In the genomic region with DNA sequence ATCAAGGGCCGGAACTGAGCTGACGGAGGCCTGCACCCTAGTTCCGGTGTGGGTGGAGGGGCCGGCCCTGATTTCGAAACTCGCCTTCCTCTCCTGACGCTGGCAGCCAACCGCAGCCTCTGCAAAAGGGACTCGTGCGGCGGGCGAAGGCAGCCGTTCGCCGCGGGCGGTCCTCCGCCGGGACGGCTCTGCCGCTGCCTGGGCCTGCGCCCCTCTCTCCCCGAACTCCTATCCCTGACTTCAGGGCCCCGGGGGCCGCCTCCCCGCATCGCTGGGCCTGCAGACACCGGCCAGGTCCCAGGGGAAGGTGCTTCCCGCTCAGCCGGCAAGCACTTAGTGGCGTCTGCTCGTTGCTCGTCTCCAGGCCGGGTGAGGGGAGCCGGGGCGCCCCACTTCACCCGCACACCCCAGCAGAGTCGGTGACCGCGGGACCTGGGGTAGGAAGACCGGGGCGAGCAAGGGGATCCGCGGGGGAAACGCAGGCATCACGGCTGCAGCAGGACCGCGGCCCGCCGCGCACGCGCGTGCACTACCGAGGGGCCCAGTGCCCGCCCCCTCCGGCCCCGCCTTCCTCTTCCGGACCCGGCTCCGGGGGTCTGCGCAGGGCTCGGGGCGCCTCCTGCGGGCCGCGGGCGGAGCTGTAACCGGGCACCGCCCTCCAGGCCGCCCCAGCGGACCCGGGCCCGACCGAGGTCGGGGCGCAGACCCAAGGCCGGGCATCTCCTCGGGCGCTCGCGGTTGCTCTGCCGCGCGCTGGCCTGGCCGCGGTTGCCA, we compare ENCODE assay signal across 1 cellular context.
TF ChIP-seq lines count a peak whose summit lies in the region.

No MANE protein-coding gene starts in this region.

TF ChIP-seq in HCT116, 20 proteins besides CTCF, POLR2A, EP300 and RAD21 (continued from another document):
- TF ChIP-seq, protein P1, sequence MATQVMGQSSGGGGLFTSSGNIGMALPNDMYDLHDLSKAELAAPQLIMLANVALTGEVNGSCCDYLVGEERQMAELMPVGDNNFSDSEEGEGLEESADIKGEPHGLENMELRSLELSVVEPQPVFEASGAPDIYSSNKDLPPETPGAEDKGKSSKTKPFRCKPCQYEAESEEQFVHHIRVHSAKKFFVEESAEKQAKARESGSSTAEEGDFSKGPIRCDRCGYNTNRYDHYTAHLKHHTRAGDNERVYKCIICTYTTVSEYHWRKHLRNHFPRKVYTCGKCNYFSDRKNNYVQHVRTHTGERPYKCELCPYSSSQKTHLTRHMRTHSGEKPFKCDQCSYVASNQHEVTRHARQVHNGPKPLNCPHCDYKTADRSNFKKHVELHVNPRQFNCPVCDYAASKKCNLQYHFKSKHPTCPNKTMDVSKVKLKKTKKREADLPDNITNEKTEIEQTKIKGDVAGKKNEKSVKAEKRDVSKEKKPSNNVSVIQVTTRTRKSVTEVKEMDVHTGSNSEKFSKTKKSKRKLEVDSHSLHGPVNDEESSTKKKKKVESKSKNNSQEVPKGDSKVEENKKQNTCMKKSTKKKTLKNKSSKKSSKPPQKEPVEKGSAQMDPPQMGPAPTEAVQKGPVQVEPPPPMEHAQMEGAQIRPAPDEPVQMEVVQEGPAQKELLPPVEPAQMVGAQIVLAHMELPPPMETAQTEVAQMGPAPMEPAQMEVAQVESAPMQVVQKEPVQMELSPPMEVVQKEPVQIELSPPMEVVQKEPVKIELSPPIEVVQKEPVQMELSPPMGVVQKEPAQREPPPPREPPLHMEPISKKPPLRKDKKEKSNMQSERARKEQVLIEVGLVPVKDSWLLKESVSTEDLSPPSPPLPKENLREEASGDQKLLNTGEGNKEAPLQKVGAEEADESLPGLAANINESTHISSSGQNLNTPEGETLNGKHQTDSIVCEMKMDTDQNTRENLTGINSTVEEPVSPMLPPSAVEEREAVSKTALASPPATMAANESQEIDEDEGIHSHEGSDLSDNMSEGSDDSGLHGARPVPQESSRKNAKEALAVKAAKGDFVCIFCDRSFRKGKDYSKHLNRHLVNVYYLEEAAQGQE (IDR thresholded peaks at IDR 0.05; ENCODE audit: low read depth) = no peak
- peak; percentile 52; the same call in 1 of the 2 replicates for TF ChIP-seq SIN3A (IDR thresholded peaks at IDR 0.05; ENCODE audit: low read depth)
- TF ChIP-seq TCF7L2 (IDR thresholded peaks at IDR 0.05; ENCODE audit: borderline replicate concordance, extremely low read depth, insufficient read depth, insufficient read length) = peak; percentile 9
- TF ChIP-seq, protein P2, sequence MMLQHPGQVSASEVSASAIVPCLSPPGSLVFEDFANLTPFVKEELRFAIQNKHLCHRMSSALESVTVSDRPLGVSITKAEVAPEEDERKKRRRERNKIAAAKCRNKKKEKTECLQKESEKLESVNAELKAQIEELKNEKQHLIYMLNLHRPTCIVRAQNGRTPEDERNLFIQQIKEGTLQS (IDR thresholded peaks at IDR 0.05) = no peak
- TF ChIP-seq CEBPB (IDR thresholded peaks at IDR 0.05; ENCODE audit: low read depth) = peak; percentile 95
- TF ChIP-seq SRF (IDR thresholded peaks at IDR 0.05; ENCODE audit: low read depth) = no peak
- TF ChIP-seq ELF1 (IDR thresholded peaks at IDR 0.05; ENCODE audit: borderline replicate concordance, low read depth) = no peak; the same call in 1 of the 2 replicates
- TF ChIP-seq, protein P3, sequence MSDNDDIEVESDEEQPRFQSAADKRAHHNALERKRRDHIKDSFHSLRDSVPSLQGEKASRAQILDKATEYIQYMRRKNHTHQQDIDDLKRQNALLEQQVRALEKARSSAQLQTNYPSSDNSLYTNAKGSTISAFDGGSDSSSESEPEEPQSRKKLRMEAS (IDR thresholded peaks at IDR 0.05) = peak; percentile 70
- peak; percentile 75 for TF ChIP-seq POLR2AphosphoS5 (IDR thresholded peaks at IDR 0.05; ENCODE audit: low read depth, low read length)
- TF ChIP-seq SP1 (IDR thresholded peaks at IDR 0.05; ENCODE audit: low read depth) = peak; percentile 16; the same call in 1 of the 2 replicates
- TF ChIP-seq CBX3 (IDR thresholded peaks at IDR 0.05; ENCODE audit: low read depth) = no peak
- no peak for TF ChIP-seq ZNF274 (IDR thresholded peaks at IDR 0.05; ENCODE audit: low read depth, low read length)
- no peak for TF ChIP-seq FOSL1 (IDR thresholded peaks at IDR 0.05; ENCODE audit: low read depth)
- TF ChIP-seq, protein P4, sequence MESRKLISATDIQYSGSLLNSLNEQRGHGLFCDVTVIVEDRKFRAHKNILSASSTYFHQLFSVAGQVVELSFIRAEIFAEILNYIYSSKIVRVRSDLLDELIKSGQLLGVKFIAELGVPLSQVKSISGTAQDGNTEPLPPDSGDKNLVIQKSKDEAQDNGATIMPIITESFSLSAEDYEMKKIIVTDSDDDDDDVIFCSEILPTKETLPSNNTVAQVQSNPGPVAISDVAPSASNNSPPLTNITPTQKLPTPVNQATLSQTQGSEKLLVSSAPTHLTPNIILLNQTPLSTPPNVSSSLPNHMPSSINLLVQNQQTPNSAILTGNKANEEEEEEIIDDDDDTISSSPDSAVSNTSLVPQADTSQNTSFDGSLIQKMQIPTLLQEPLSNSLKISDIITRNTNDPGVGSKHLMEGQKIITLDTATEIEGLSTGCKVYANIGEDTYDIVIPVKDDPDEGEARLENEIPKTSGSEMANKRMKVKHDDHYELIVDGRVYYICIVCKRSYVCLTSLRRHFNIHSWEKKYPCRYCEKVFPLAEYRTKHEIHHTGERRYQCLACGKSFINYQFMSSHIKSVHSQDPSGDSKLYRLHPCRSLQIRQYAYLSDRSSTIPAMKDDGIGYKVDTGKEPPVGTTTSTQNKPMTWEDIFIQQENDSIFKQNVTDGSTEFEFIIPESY (IDR thresholded peaks at IDR 0.05; ENCODE audit: extremely low read depth, insufficient replicate concordance, low read length) = no peak
- TF ChIP-seq EZH2phosphoT487 (IDR thresholded peaks at IDR 0.05; ENCODE audit: borderline replicate concordance) = no peak
- TF ChIP-seq YY1 (IDR thresholded peaks at IDR 0.05; ENCODE audit: extremely low read depth, insufficient replicate concordance, low read depth, low read length) = no peak
- peak; percentile 48 for TF ChIP-seq EGR1 (IDR thresholded peaks at IDR 0.05; ENCODE audit: low read depth)
- peak; percentile 86 for TF ChIP-seq ZFX (IDR thresholded peaks at IDR 0.05)
